ENCODE assay signal across 1 cellular context in the genomic region with DNA sequence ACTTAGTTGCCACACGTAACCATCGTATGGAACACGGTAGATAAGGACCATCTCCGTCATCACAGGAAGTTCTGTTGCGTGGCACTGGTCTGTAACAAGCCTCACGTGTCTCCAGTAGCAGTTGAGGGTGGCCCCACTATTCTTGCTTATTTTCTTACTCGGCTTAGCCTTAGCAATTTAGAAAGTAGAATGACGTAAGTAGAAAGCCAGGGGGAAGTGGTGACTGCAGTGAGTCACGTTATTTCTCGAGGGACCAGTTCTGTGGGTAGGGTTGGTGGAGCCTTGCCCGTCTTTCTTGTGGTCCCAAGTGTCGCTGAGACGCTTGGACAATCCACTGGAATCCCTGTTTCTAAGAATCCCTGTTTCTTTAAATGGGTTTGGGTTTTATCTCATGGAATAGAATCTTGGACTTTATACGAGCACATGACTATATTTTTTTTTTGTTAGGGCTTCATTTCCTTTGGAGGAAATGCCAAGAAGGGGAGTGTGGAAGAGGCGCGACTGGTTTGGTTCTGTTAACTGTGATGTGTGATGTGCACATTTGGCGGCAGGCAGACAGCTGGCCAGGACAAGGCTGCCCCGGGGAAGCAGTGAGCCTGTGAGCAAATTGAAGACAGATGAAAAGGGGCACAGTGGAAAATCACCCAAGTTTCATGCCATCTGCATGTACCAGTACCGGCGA.
TF ChIP-seq lines count a peak whose summit lies in the region.

No MANE protein-coding gene starts in this region.

TF ChIP-seq in liver, 16 proteins besides CTCF, POLR2A, EP300 and RAD21 (continued from another document):
- TF ChIP-seq, protein P1, sequence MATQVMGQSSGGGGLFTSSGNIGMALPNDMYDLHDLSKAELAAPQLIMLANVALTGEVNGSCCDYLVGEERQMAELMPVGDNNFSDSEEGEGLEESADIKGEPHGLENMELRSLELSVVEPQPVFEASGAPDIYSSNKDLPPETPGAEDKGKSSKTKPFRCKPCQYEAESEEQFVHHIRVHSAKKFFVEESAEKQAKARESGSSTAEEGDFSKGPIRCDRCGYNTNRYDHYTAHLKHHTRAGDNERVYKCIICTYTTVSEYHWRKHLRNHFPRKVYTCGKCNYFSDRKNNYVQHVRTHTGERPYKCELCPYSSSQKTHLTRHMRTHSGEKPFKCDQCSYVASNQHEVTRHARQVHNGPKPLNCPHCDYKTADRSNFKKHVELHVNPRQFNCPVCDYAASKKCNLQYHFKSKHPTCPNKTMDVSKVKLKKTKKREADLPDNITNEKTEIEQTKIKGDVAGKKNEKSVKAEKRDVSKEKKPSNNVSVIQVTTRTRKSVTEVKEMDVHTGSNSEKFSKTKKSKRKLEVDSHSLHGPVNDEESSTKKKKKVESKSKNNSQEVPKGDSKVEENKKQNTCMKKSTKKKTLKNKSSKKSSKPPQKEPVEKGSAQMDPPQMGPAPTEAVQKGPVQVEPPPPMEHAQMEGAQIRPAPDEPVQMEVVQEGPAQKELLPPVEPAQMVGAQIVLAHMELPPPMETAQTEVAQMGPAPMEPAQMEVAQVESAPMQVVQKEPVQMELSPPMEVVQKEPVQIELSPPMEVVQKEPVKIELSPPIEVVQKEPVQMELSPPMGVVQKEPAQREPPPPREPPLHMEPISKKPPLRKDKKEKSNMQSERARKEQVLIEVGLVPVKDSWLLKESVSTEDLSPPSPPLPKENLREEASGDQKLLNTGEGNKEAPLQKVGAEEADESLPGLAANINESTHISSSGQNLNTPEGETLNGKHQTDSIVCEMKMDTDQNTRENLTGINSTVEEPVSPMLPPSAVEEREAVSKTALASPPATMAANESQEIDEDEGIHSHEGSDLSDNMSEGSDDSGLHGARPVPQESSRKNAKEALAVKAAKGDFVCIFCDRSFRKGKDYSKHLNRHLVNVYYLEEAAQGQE (IDR thresholded peaks at IDR 0.05), result no peak
- no peak for TF ChIP-seq FOXA1 (IDR thresholded peaks at IDR 0.05)
- TF ChIP-seq, protein P2, sequence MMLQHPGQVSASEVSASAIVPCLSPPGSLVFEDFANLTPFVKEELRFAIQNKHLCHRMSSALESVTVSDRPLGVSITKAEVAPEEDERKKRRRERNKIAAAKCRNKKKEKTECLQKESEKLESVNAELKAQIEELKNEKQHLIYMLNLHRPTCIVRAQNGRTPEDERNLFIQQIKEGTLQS (IDR thresholded peaks at IDR 0.05), result no peak
- TF ChIP-seq, protein P3, sequence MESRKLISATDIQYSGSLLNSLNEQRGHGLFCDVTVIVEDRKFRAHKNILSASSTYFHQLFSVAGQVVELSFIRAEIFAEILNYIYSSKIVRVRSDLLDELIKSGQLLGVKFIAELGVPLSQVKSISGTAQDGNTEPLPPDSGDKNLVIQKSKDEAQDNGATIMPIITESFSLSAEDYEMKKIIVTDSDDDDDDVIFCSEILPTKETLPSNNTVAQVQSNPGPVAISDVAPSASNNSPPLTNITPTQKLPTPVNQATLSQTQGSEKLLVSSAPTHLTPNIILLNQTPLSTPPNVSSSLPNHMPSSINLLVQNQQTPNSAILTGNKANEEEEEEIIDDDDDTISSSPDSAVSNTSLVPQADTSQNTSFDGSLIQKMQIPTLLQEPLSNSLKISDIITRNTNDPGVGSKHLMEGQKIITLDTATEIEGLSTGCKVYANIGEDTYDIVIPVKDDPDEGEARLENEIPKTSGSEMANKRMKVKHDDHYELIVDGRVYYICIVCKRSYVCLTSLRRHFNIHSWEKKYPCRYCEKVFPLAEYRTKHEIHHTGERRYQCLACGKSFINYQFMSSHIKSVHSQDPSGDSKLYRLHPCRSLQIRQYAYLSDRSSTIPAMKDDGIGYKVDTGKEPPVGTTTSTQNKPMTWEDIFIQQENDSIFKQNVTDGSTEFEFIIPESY (IDR thresholded peaks at IDR 0.05), result no peak
- TF ChIP-seq, protein P4, sequence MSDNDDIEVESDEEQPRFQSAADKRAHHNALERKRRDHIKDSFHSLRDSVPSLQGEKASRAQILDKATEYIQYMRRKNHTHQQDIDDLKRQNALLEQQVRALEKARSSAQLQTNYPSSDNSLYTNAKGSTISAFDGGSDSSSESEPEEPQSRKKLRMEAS (IDR thresholded peaks at IDR 0.05), result peak; percentile 36
- TF ChIP-seq JUND (IDR thresholded peaks at IDR 0.05), result peak in 1 of 2 donors; percentile 31
- TF ChIP-seq GABPA (IDR thresholded peaks at IDR 0.05 in 1 of 2, conservative IDR thresholded peaks at IDR 0.05 in 1 of 2), result no peak
- TF ChIP-seq FOXA2 (IDR thresholded peaks at IDR 0.05), result no peak
